ENCODE assay signal across 8 cellular contexts in the genomic region with DNA sequence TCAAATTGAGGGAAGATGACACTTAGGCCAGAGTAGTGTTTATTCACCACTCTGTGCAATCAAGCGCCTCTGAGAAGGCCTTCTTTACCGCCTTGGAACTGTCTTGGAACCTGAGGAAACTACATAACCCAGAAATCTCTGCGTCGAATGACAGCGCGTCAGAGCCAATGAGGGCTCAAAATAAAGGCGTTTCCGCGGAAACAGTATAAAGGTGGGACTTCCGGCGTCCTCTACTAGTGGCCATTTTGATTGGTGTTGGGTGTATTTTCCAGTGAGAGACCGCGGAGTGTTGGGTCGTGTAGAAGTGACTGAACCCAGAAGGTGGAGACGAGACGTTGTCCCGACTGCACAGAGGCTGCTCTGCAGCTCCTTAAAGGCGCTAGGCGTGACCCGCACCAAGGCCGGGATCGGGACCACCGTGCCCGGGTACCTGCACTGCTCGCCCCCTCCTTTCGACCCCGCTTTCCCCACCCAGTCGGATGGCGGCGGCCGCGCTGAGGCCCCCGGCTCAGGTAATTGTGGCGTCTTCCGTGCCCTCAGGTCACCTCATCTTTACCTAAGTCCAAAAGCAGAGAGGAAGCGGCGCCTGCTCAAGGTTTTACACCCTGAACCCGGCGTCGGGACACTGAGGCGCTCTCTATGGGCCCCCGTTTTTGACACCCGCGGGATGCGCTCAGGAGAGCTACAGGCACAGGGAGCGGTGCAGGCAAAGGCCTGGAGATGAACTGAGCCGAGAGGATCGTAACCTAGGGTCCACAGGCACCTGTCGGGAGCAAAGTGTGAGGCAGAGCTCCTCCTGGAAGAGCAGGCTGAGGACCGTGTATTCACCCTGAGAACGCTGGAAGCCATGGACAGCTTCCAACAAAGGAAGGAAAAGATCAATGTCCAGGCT. TPM values are rescaled to one million over a fixed set of nuclear protein-coding genes. Genes with fewer than 3 reads are reported as not detected.
A peak's percentile ranks its signal among the peaks of the same experiment; 100 is the strongest.
DNase-seq lines count a peak whose midpoint lies in the region; ATAC-seq and TF ChIP-seq lines count a peak whose summit lies in the region.

A gene (plus strand): TSS at position 236 of the 892 bp plus-strand sequence. CDS start 244 bp downstream, at position 480.

- H3K9me3 ChIP-seq in PC-9 (ENCODE audit: insufficient read depth, low read depth) = peaks cover 50% of the 10 kb centered on the region
- H3K9me3 ChIP-seq in esophagus squamous epithelium = peaks cover 0 to 57% (median 33%) of the 10 kb centered on the region in 3 donors
- H3K9me3 ChIP-seq in muscle layer of duodenum (ENCODE audit: control insufficient read depth in 1 of 2, low read length in 2 of 2) = peaks cover 17 to 28% of the 10 kb centered on the region in 2 donors

- peak within 1 kb of the TSS; percentile 87 for H3K4me2 ChIP-seq in PC-9

- H3K4me3 ChIP-seq in PC-9 (peak within 1 kb of the TSS; percentile 98), esophagus squamous epithelium (peak within 1 kb of the TSS; percentile 76 to 100 (median 90)), muscle layer of duodenum (ENCODE audit: low read depth in 1 of 2, low read length in 2 of 2) (peak within 1 kb of the TSS; percentile 94 to 98)

- peak within 1 kb of the TSS; percentile 98 for H2AFZ ChIP-seq in PC-9

- H3K9me2 ChIP-seq in PC-9 (ENCODE audit: insufficient read depth) = no peaks in the 10 kb centered on the region

- no peaks in the 10 kb centered on the region for H3F3A ChIP-seq in PC-9 (ENCODE audit: insufficient read depth, low read depth)

- no peak for TF ChIP-seq RAD21 in Ishikawa (IDR thresholded peaks at IDR 0.05; ENCODE audit: low read depth)

- TF ChIP-seq POLR2A in esophagus squamous epithelium (IDR thresholded peaks at IDR 0.05) = peak in 1 of 4 donors; percentile 35

- WGBS in esophagus squamous epithelium, 2 donors = 2% methylated on average over 21 to 22 of the region's 51 CpGs

- peak within 1 kb of the TSS; percentile 94 for H3K27ac Mint-ChIP-seq in activated T-cell treated with anti-CD3 and anti-CD28 coated beads, Interleukin-2, amount 50 U/mL, for 24 hours

- TF ChIP-seq CTCF in PC-9 (conservative IDR thresholded peaks at IDR 0.05) (no peak), esophagus squamous epithelium (IDR thresholded peaks at IDR 0.05) (no peak)

- H4K20me1 ChIP-seq in PC-9 (ENCODE audit: insufficient read depth) = no peaks in the 10 kb centered on the region

- peaks cover 26% of the 10 kb centered on the region for H3K4me1 Mint-ChIP-seq in activated T-cell treated with anti-CD3 and anti-CD28 coated beads, Interleukin-2, amount 50 U/mL, for 24 hours (ENCODE audit: low read depth)

- peaks cover 46% of the 10 kb centered on the region for H3K9me3 Mint-ChIP-seq in activated T-cell treated with anti-CD3 and anti-CD28 coated beads, Interleukin-2, amount 50 U/mL, for 24 hours

- CTCF ChIA-PET in PC-9 (lab: Charles Lee) = no interaction called here

- H3K4me1 ChIP-seq in PC-9 (replicated peaks; ENCODE audit: insufficient read depth) (peaks cover 10% of the 10 kb centered on the region; the same call in 1 of the 2 replicates), esophagus squamous epithelium (peaks cover 0 to 22% (median 4%) of the 10 kb centered on the region in 3 donors), muscle layer of duodenum (ENCODE audit: control insufficient read depth in 1 of 2, insufficient read depth in 2 of 2, low read length in 2 of 2) (peaks cover 6 to 18% of the 10 kb centered on the region in 2 donors)

- intact Hi-C loops in PC-9 (cut with micrococcal nuclease; ENCODE audit: unreplicated experiment) = loop anchor here (1.0 to 10.0 kb wide), 3 partner anchors 68 to 158 kb away; a partner anchor contains a TSS
- intact Hi-C loops in esophagus squamous epithelium (cut with DNase I) = loop anchor here (10.0 kb wide), 1 partner anchor 168 kb away; a partner anchor contains a TSS

- peak; percentile 97 for ATAC-seq in GM21619 (IDR thresholded peaks at IDR 0.05; ENCODE audit: unreplicated experiment)

- H3K27me3 ChIP-seq in PC-9 (ENCODE audit: insufficient read depth, low read depth) (no peaks in the 10 kb centered on the region), esophagus squamous epithelium (no peaks in the 10 kb centered on the region), muscle layer of duodenum (ENCODE audit: low read depth, low read length) (no peaks in the 10 kb centered on the region)

- peaks cover 41% of the 10 kb centered on the region for H3K36me3 ChIP-seq in PC-9 (ENCODE audit: low read depth)
- peaks cover 11 to 42% (median 12%) of the 10 kb centered on the region in 3 donors for H3K36me3 ChIP-seq in esophagus squamous epithelium
- peaks cover 26 to 36% of the 10 kb centered on the region in 2 donors for H3K36me3 ChIP-seq in muscle layer of duodenum (ENCODE audit: control insufficient read depth in 1 of 2, insufficient read depth in 2 of 2, low read length in 2 of 2)

- H3K27me3 Mint-ChIP-seq in activated T-cell treated with anti-CD3 and anti-CD28 coated beads, Interleukin-2, amount 50 U/mL, for 24 hours = no peaks in the 10 kb centered on the region

- TF ChIP-seq EP300 in Ishikawa (IDR thresholded peaks at IDR 0.05; ENCODE audit: borderline replicate concordance) = no peak

- DNase-seq in DMS53 treated with DMSO at 0.1 percent for 48 hours (lab: John Stamatoyannopoulos, UW; ENCODE audit: unreplicated experiment) (peak; percentile 81), PC-9 (peak; percentile 78 to 89), esophagus squamous epithelium (lab: John Stamatoyannopoulos, UW) (peak; percentile 46)
- DNase-seq in activated T-cell treated with anti-CD3 and anti-CD28 coated beads, Interleukin-2, amount 50 U/mL, for 24 hours = peak; percentile 78
- peak; percentile 65 for DNase-seq in stimulated activated CD8-positive, alpha-beta memory T cell treated with anti-CD3 and anti-CD28 coated beads, Interleukin-7, amount 100 ng/mL, for 24 hours (ENCODE audit: low read depth)

- peak within 1 kb of the TSS; percentile 96 for H3K4me3 Mint-ChIP-seq in activated T-cell treated with anti-CD3 and anti-CD28 coated beads, Interleukin-2, amount 50 U/mL, for 24 hours

- BruUV-seq in PC-9 (replicated peaks; lab: Mats Ljungman, UMichigan) = TSS peak; percentile 60

- H3K79me2 ChIP-seq in PC-9 (ENCODE audit: low read depth) = peaks cover 34% of the 10 kb centered on the region

- H3K27ac ChIP-seq in PC-9 = peak within 1 kb of the TSS; percentile 24; the same call in 1 of the 2 replicates
- H3K27ac ChIP-seq in esophagus squamous epithelium = peak within 1 kb of the TSS; percentile 88 to 92 (median 90)
- peak within 1 kb of the TSS; percentile 70 for H3K27ac ChIP-seq in muscle layer of duodenum (ENCODE audit: low read length)

- peaks cover 66% of the 10 kb centered on the region for H3K36me3 Mint-ChIP-seq in activated T-cell treated with anti-CD3 and anti-CD28 coated beads, Interleukin-2, amount 50 U/mL, for 24 hours (ENCODE audit: low read depth)

- POLR2A ChIA-PET in PC-9 (lab: Charles Lee; ENCODE audit: unreplicated experiment) = interaction anchor here (0.6 to 0.7 kb wide), 5 partner anchors 105 to 615 kb away, joined by 3 to 10 read pairs (median 4); a partner anchor contains a TSS

TF ChIP-seq in Ishikawa, 13 proteins besides CTCF, POLR2A, EP300 and RAD21 (continues in another document):
- TF ChIP-seq, protein P1, sequence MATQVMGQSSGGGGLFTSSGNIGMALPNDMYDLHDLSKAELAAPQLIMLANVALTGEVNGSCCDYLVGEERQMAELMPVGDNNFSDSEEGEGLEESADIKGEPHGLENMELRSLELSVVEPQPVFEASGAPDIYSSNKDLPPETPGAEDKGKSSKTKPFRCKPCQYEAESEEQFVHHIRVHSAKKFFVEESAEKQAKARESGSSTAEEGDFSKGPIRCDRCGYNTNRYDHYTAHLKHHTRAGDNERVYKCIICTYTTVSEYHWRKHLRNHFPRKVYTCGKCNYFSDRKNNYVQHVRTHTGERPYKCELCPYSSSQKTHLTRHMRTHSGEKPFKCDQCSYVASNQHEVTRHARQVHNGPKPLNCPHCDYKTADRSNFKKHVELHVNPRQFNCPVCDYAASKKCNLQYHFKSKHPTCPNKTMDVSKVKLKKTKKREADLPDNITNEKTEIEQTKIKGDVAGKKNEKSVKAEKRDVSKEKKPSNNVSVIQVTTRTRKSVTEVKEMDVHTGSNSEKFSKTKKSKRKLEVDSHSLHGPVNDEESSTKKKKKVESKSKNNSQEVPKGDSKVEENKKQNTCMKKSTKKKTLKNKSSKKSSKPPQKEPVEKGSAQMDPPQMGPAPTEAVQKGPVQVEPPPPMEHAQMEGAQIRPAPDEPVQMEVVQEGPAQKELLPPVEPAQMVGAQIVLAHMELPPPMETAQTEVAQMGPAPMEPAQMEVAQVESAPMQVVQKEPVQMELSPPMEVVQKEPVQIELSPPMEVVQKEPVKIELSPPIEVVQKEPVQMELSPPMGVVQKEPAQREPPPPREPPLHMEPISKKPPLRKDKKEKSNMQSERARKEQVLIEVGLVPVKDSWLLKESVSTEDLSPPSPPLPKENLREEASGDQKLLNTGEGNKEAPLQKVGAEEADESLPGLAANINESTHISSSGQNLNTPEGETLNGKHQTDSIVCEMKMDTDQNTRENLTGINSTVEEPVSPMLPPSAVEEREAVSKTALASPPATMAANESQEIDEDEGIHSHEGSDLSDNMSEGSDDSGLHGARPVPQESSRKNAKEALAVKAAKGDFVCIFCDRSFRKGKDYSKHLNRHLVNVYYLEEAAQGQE (IDR thresholded peaks at IDR 0.05; ENCODE audit: low read depth) = no peak
- TF ChIP-seq EGR1 (IDR thresholded peaks at IDR 0.05) (no peak), TEAD4 (IDR thresholded peaks at IDR 0.05) (no peak), CEBPB (IDR thresholded peaks at IDR 0.05) (no peak), FOXM1 (IDR thresholded peaks at IDR 0.05; ENCODE audit: borderline replicate concordance, low read depth) (no peak), ZBTB7A (IDR thresholded peaks at IDR 0.05; ENCODE audit: low read depth) (0 out of 2 replicates have a peak, but pooled peaks have one; percentile 60), TAF1 (IDR thresholded peaks at IDR 0.05; ENCODE audit: low read depth) (peak; percentile 47; the same call in 1 of the 2 replicates), NFIC (IDR thresholded peaks at IDR 0.05) (no peak), CREB1 (IDR thresholded peaks at IDR 0.05; ENCODE audit: low read depth) (no peak), TCF12 (IDR thresholded peaks at IDR 0.05; ENCODE audit: low read depth) (0 out of 2 replicates have a peak, but pooled peaks have one; percentile 33)
- TF ChIP-seq, protein P2, sequence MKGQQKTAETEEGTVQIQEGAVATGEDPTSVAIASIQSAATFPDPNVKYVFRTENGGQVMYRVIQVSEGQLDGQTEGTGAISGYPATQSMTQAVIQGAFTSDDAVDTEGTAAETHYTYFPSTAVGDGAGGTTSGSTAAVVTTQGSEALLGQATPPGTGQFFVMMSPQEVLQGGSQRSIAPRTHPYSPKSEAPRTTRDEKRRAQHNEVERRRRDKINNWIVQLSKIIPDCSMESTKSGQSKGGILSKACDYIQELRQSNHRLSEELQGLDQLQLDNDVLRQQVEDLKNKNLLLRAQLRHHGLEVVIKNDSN (IDR thresholded peaks at IDR 0.05) = no peak
- TF ChIP-seq, protein P3, sequence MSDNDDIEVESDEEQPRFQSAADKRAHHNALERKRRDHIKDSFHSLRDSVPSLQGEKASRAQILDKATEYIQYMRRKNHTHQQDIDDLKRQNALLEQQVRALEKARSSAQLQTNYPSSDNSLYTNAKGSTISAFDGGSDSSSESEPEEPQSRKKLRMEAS (IDR thresholded peaks at IDR 0.05) = peak; percentile 8; the same call in 1 of the 2 replicates

RNA-seq across cellular contexts. Expression of the gene that starts here (rescaled TPM):
- total RNA-seq in PC-9 (2021) (16.9 and 17.8 TPM in 2 replicates), esophagus squamous epithelium (10 to 100 TPM in 1 of 4 donors, 1 to 10 TPM in 3; 7.9 to 11.6 (median 8.7) TPM)

Comparison
In these comparisons a context has a peak if more than half of its experiments do, and no peak if none do; other contexts are left out.
1. Peak in every context shown above with its lines: DNase-seq, ATAC-seq, H3K4me3 ChIP-seq and H3K27ac ChIP-seq.
2. H3K27ac ChIP-seq: peak in every context shown above with its lines; median percentile 90 in esophagus squamous epithelium; 70 in muscle layer of duodenum; 24 in PC-9.